Comparison of ENCODE assay signal across 8 cellular contexts in the genomic region with DNA sequence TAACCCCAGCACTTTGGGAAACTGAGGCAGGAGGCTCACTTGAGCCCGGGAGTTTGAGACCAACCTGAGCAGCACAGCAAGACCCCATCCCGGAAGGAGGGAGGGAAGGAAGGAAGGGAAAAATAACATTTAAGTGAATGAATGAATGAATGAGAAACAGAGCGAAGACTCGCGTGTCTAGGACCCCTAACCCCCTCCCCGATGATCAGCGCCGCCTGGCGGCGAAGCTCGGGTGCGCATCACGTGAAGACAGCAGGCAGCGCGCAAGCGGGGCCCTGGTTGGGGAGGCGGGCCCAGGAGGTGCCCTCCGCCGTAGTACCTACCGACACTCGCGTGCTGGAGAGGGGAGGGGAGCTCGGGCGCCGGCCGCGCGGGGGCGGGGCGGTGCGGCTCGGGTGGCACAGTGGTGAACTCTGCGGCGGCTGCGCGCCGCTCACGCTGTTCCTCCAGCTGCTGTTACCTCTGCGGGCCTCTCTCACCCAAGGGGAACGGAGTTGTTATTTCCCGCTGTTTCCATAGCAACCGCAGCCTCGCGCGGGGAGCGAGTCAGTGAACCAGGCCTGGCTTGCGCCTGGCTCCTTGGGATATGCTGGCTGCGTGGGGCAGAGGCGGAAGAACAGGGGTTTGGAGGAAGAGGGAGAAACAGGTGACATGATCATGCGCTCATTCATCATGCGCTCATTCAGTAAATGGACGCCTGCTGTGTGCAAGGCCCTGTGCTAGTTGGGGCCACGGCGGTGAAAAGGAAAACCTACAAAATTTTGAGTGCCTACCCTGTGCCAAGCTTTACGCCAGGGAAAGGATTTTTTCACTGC. TPM values are rescaled to one million over a fixed set of nuclear protein-coding genes. Genes with fewer than 3 reads are reported as not detected.
DNase-seq lines count a peak whose midpoint lies in the region; ATAC-seq and TF ChIP-seq lines count a peak whose summit lies in the region.

No MANE protein-coding gene starts in this region.

- peak; percentile 80 for DNase-seq in CD14-positive monocyte (ENCODE audit: low spot score)
- peak; percentile 95 for DNase-seq in NCI-H748 treated with DMSO at 0.1 percent for 48 hours (lab: John Stamatoyannopoulos, UW)
- peak; percentile 93 for DNase-seq in activated CD4-positive, alpha-beta memory T cell treated with anti-CD3 and anti-CD28 coated beads for 36 hours
- DNase-seq in effector CD4-positive, alpha-beta T cell = peak; percentile 53
- DNase-seq in lower lobe of right lung = peak; percentile 89
- peak; percentile 35 to 72 (median 50) for DNase-seq in stimulated activated CD4-positive, alpha-beta T cell treated with anti-CD3 and anti-CD28 coated beads, TNF-alpha, amount 100 ng/mL, for 1 hour (ENCODE audit: low read depth in 3 of 3, low spot score in 1 of 3)

- intact Hi-C loops in CD14-positive monocyte (cut with micrococcal nuclease) (no loop called here), lower lobe of right lung (cut with DNase I) (no loop called here)
- intact Hi-C loops in activated CD4-positive, alpha-beta memory T cell treated with anti-CD3 and anti-CD28 coated beads for 36 hours (cut with micrococcal nuclease) = loop anchor here (1.0 to 2.0 kb wide), 3 partner anchors 43 to 135 kb away; a partner anchor contains a TSS

- peaks cover 0 to 5% (median 0%) of the 10 kb centered on the region in 7 donors for H3K9me3 Mint-ChIP-seq in CD14-positive monocyte
- H3K9me3 Mint-ChIP-seq in activated CD4-positive, alpha-beta memory T cell treated with anti-CD3 and anti-CD28 coated beads for 36 hours = no peaks in the 10 kb centered on the region

- peak overlapping the region; percentile 69 to 92 for H3K4me3 Mint-ChIP-seq in CD14-positive monocyte
- H3K4me3 Mint-ChIP-seq in activated CD4-positive, alpha-beta memory T cell treated with anti-CD3 and anti-CD28 coated beads for 36 hours = peak overlapping the region; percentile 69

- H3K4me1 ChIP-seq in lower lobe of right lung = peaks cover 20% of the 10 kb centered on the region

- TF ChIP-seq CTCF in CD14-positive monocyte (IDR thresholded peaks at IDR 0.05) (peak; percentile 90), lower lobe of right lung (IDR thresholded peaks at IDR 0.05) (peak; percentile 76)

- H3K27me3 Mint-ChIP-seq in CD14-positive monocyte (ENCODE audit: low read depth in 3 of 3) = peaks cover 32 to 45% (median 35%) of the 10 kb centered on the region in 3 donors
- H3K27me3 Mint-ChIP-seq in activated CD4-positive, alpha-beta memory T cell treated with anti-CD3 and anti-CD28 coated beads for 36 hours = peaks cover 6% of the 10 kb centered on the region

- peak overlapping the region; percentile 73 for H3K27ac ChIP-seq in lower lobe of right lung

- H3K9me3 ChIP-seq in lower lobe of right lung = no peaks in the 10 kb centered on the region

- peak; percentile 84 for ATAC-seq in GM19452 (IDR thresholded peaks at IDR 0.05; ENCODE audit: unreplicated experiment)
- peak; percentile 81 for ATAC-seq in HG03565 (IDR thresholded peaks at IDR 0.05; ENCODE audit: unreplicated experiment)
- peak; percentile 91 to 94 for ATAC-seq in lower lobe of right lung

- peak overlapping the region in 5 of 7 donors; percentile 10 to 80 (median 54) for H3K27ac Mint-ChIP-seq in CD14-positive monocyte
- H3K27ac Mint-ChIP-seq in activated CD4-positive, alpha-beta memory T cell treated with anti-CD3 and anti-CD28 coated beads for 36 hours = no peak overlapping the region

- H3K4me1 Mint-ChIP-seq in CD14-positive monocyte = peaks cover 17% of the 10 kb centered on the region
- peaks cover 25% of the 10 kb centered on the region for H3K4me1 Mint-ChIP-seq in activated CD4-positive, alpha-beta memory T cell treated with anti-CD3 and anti-CD28 coated beads for 36 hours (ENCODE audit: low read depth)

- no peaks in the 10 kb centered on the region for H3K36me3 Mint-ChIP-seq in CD14-positive monocyte
- no peaks in the 10 kb centered on the region for H3K36me3 Mint-ChIP-seq in activated CD4-positive, alpha-beta memory T cell treated with anti-CD3 and anti-CD28 coated beads for 36 hours

- H3K36me3 ChIP-seq in lower lobe of right lung = no peaks in the 10 kb centered on the region

- peaks cover 18% of the 10 kb centered on the region for H3K27me3 ChIP-seq in lower lobe of right lung (ENCODE audit: low read depth)

- POLR2A ChIA-PET in activated CD4-positive, alpha-beta memory T cell treated with anti-CD3 and anti-CD28 coated beads for 36 hours (lab: Charles Lee) = no interaction called here

- H3K4me3 ChIP-seq in lower lobe of right lung = peak overlapping the region; percentile 58

- CTCF ChIA-PET in activated CD4-positive, alpha-beta memory T cell treated with anti-CD3 and anti-CD28 coated beads for 36 hours (lab: Charles Lee) = interaction anchor here (0.7 to 2.2 kb wide), 13 partner anchors 16 to 306 kb away, joined by 3 to 20 read pairs (median 3); a partner anchor contains a TSS

RNA-seq across cellular contexts. Expression of a gene that starts 2.0 kb away (rescaled TPM):
- polyA plus RNA-seq in CD14-positive monocyte = not detected
- total RNA-seq in activated CD4-positive, alpha-beta memory T cell treated with anti-CD3 and anti-CD28 coated beads for 36 hours = under 1 TPM in 1 of 2 experiments, not detected in 1; 0.31 TPM
- 5.6 TPM for total RNA-seq in lower lobe of right lung

RNA-seq across cellular contexts. Expression of a gene that starts 42.9 kb away (rescaled TPM):
- 10 to 100 TPM; 19.3 to 21.0 TPM for polyA plus RNA-seq in CD14-positive monocyte
- 10 to 100 TPM; 20.0 to 23.4 TPM for total RNA-seq in activated CD4-positive, alpha-beta memory T cell treated with anti-CD3 and anti-CD28 coated beads for 36 hours
- 20.5 TPM for total RNA-seq in lower lobe of right lung

Comparison
In these comparisons a context has a peak if more than half of its experiments do, and no peak if none do; other contexts are left out.
1. Peak in every context shown above with its lines: DNase-seq, ATAC-seq, H3K4me3 ChIP-seq and H3K27ac ChIP-seq.